ENCODE assay signal across 8 cellular contexts in genomic region chr10:101141622-101142532, GRCh38. TPM values are rescaled to one million over a fixed set of nuclear protein-coding genes. Genes with fewer than 3 reads are reported as not detected.
DNase-seq lines count a peak whose midpoint lies in the region; ATAC-seq and TF ChIP-seq lines count a peak whose summit lies in the region.

No MANE protein-coding gene starts in this region.

- H3K27me3 Mint-ChIP-seq in activated T-helper 2 cell treated with anti-CD3 and anti-CD28 coated beads, Interferon-gamma antibody, Interleukin-2, Interleukin-4, amounts not matched to agents 10 μg/mL and 5 μg/mL and 100 μg/mL, durations not matched to agents 14 hours and 24 hours and 36 hours (ENCODE audit: low read depth), result peaks cover 86% of the 10 kb centered on the region

- CTCF ChIA-PET in A673 (lab: Charles Lee), result interaction anchor here (0.5 to 2.8 kb wide), 21 partner anchors 9 to 612 kb away, joined by 3 to 106 read pairs (median 5); partner anchors contain the start of gene KAZALD1

- no peak overlapping the region for H3K27ac Mint-ChIP-seq in activated T-helper 2 cell treated with anti-CD3 and anti-CD28 coated beads, Interferon-gamma antibody, Interleukin-2, Interleukin-4, amounts not matched to agents 10 μg/mL and 5 μg/mL and 100 μg/mL, durations not matched to agents 14 hours and 24 hours and 36 hours

- no peaks in the 10 kb centered on the region for H3K36me3 Mint-ChIP-seq in activated T-helper 2 cell treated with anti-CD3 and anti-CD28 coated beads, Interferon-gamma antibody, Interleukin-2, Interleukin-4, amounts not matched to agents 10 μg/mL and 5 μg/mL and 100 μg/mL, durations not matched to agents 14 hours and 24 hours and 36 hours (ENCODE audit: low read depth)

- peak; percentile 87 for DNase-seq in A673 (ENCODE audit: low spot score)
- DNase-seq in SHP77 (lab: John Stamatoyannopoulos, UW), result peak; percentile 79 to 82
- DNase-seq in activated T-helper 2 cell treated with anti-CD3 and anti-CD28 coated beads, Interferon-gamma antibody, Interleukin-2, Interleukin-4, amounts not matched to agents 10 μg/mL and 5 μg/mL and 100 μg/mL, durations not matched to agents 14 hours and 24 hours and 36 hours (ENCODE audit: low spot score), result peak; percentile 66
- peak; percentile 77 for DNase-seq in fibroblast of villous mesenchyme (ENCODE audit: low read depth)
- peak; percentile 45 for DNase-seq in occipital lobe (lab: John Stamatoyannopoulos, UW)
- no peak for DNase-seq in suprapubic skin (ENCODE audit: low spot score in 2 of 2)

- TF ChIP-seq CTCF in A673 (conservative IDR thresholded peaks at IDR 0.05; ENCODE audit: low read depth, low read length) (peak; percentile 97), LNCAP (IDR thresholded peaks at IDR 0.05) (peak; percentile 68), fibroblast of villous mesenchyme (IDR thresholded peaks at IDR 0.05; ENCODE audit: insufficient read depth, low read depth, low read length) (peak; percentile 97), suprapubic skin (IDR thresholded peaks at IDR 0.05) (peak; percentile 87 to 97)

- H3K27me3 ChIP-seq in A673 (replicated peaks; ENCODE audit: insufficient read depth, low read depth, low read length, poor library complexity), result peaks cover 49% of the 10 kb centered on the region
- H3K27me3 ChIP-seq in suprapubic skin, result peaks cover 100% of the 10 kb centered on the region

- H3K4me1 ChIP-seq in A673 (ENCODE audit: insufficient read depth, low read length, poor library complexity, severe bottlenecking) (no peaks in the 10 kb centered on the region), suprapubic skin (peaks cover 37% of the 10 kb centered on the region)

- no peak for TF ChIP-seq EP300 in suprapubic skin (IDR thresholded peaks at IDR 0.05)

- no peak for TF ChIP-seq POLR2A in suprapubic skin (IDR thresholded peaks at IDR 0.05)

- H3K9me3 ChIP-seq in A673 (ENCODE audit: low read depth, low read length, poor library complexity, severe bottlenecking), result no peaks in the 10 kb centered on the region
- H3K9me3 ChIP-seq in suprapubic skin, result no peaks in the 10 kb centered on the region

- H3K4me3 Mint-ChIP-seq in activated T-helper 2 cell treated with anti-CD3 and anti-CD28 coated beads, Interferon-gamma antibody, Interleukin-2, Interleukin-4, amounts not matched to agents 10 μg/mL and 5 μg/mL and 100 μg/mL, durations not matched to agents 14 hours and 24 hours and 36 hours (ENCODE audit: low read depth), result no peak overlapping the region

- POLR2A ChIA-PET in A673 (lab: Charles Lee; ENCODE audit: low non-redundant PET), result interaction anchor here (0.5 kb wide), 1 partner anchor 819 kb away, joined by 7 read pairs; no protein-coding TSS in a partner anchor

- BruUV-seq in A673 (replicated peaks; lab: Mats Ljungman, UMichigan), result no TSS peak

- no peaks in the 10 kb centered on the region for H3K9me3 Mint-ChIP-seq in activated T-helper 2 cell treated with anti-CD3 and anti-CD28 coated beads, Interferon-gamma antibody, Interleukin-2, Interleukin-4, amounts not matched to agents 10 μg/mL and 5 μg/mL and 100 μg/mL, durations not matched to agents 14 hours and 24 hours and 36 hours

- 6% methylated on average over 14 of the region's 21 CpGs for WGBS in suprapubic skin

- ATAC-seq in GM18502 (IDR thresholded peaks at IDR 0.05; ENCODE audit: poor library complexity, unreplicated experiment), result peak; percentile 64

- peaks cover 6% of the 10 kb centered on the region for H3K4me1 Mint-ChIP-seq in activated T-helper 2 cell treated with anti-CD3 and anti-CD28 coated beads, Interferon-gamma antibody, Interleukin-2, Interleukin-4, amounts not matched to agents 10 μg/mL and 5 μg/mL and 100 μg/mL, durations not matched to agents 14 hours and 24 hours and 36 hours (ENCODE audit: low read depth)

- H3K36me3 ChIP-seq in A673 (ENCODE audit: insufficient read depth, low read length, poor library complexity, severe bottlenecking), result no peaks in the 10 kb centered on the region
- H3K36me3 ChIP-seq in suprapubic skin, result no peaks in the 10 kb centered on the region

- H3K4me3 ChIP-seq in A673 (ENCODE audit: low read depth, low read length, poor library complexity, severe bottlenecking), result no peak overlapping the region
- no peak overlapping the region for H3K4me3 ChIP-seq in fibroblast of villous mesenchyme (ENCODE audit: low read depth, low read length)
- no peak overlapping the region for H3K4me3 ChIP-seq in suprapubic skin

- H3K27ac ChIP-seq in A673 (ENCODE audit: low read depth, low read length, poor library complexity, severe bottlenecking) (no peak overlapping the region), suprapubic skin (no peak overlapping the region)

- intact Hi-C loops in A673 (cut with micrococcal nuclease; ENCODE audit: unreplicated experiment), result loop anchor here (1.0 to 5.0 kb wide), 2 partner anchors 47 to 100 kb away; no protein-coding TSS in a partner anchor
- intact Hi-C loops in activated T-helper 2 cell treated with anti-CD3 and anti-CD28 coated beads, Interferon-gamma antibody, Interleukin-2, Interleukin-4, amounts not matched to agents 10 μg/mL and 5 μg/mL and 100 μg/mL, durations not matched to agents 14 hours and 24 hours and 36 hours (cut with micrococcal nuclease), result loop anchor here (1.0 to 10.0 kb wide), 4 partner anchors 47 to 633 kb away; partner anchors contain the start of genes FGF8 and KAZALD1

RNA-seq across cellular contexts. Expression of gene TLX1, which starts 10.8 kb away (rescaled TPM):
- total RNA-seq in A673 (2021), result 0.17 TPM in 1 of 2 replicates, not detected in the other
- total RNA-seq in activated T-helper 2 cell treated with anti-CD3 and anti-CD28 coated beads, Interferon-gamma antibody, Interleukin-2, Interleukin-4, amounts not matched to agents 10 μg/mL and 5 μg/mL and 100 μg/mL, durations not matched to agents 14 hours and 24 hours and 36 hours, result not detected in 2 replicates
- not detected in 2 replicates for total RNA-seq in fibroblast of villous mesenchyme
- total RNA-seq in occipital lobe, result not detected
- total RNA-seq in suprapubic skin, result not detected

Comparison
In these comparisons a context has a peak if more than half of its experiments do, and no peak if none do; other contexts are left out.
1. DNase-seq: peak in A673 (single experiment), SHP77 (2 of 2), activated T-helper 2 cell treated with anti-CD3 and anti-CD28 coated beads, Interferon-gamma antibody, Interleukin-2, Interleukin-4, amounts not matched to agents 10 μg/mL and 5 μg/mL and 100 μg/mL, durations not matched to agents 14 hours and 24 hours and 36 hours (single experiment), fibroblast of villous mesenchyme (single experiment) and occipital lobe (single experiment); none in suprapubic skin (0 of 2).
2. Peak in every context shown above with its lines, with median percentiles within 50 percentile points of each other: CTCF ChIP-seq.